ENCODE assay signal across 1 cellular context in the genomic region with DNA sequence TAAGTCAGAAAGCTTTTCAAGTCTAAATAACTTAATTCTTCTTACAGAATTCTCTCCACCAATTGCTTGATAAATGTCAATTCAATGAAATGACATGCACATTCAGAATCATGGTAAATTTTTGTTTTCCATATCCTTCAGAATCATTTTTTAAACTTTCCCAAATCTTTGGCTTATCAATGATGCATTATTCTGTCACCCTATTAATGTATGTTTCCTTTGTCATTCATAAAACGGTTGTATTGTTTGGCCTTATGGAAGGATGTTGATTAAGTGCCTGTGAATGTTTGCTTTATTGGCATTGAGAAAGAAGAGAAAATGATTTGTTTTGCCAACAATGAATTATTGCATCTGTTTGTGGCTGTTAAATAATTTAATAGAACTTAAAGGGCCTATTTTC.
TF ChIP-seq lines count a peak whose summit lies in the region.

No MANE protein-coding gene starts in this region.

TF ChIP-seq in GM23338, 12 proteins besides CTCF, POLR2A, EP300 and RAD21 (continued from another document):
- no peak for TF ChIP-seq ETS1 (IDR thresholded peaks at IDR 0.05)
